Comparison of ENCODE assay signal across 22 cellular contexts in genomic region chr20:39983655-39984054, GRCh38.
"Had no signal": no experiment of that assay in that cellular context is flagged by ENCODE, and none has a peak within 500 bp of the region (broad histone marks: within the 10 kb centered on the region; RNA-seq: fewer than 3 reads in every experiment).

No MANE protein-coding gene starts in this region.

- H3K9me3 Mint-ChIP-seq: activated B cell treated with CpG ODN at 0.5 μM for 24 hours; activated CD4-positive, alpha-beta memory T cell treated with anti-CD3 and anti-CD28 coated beads for 36 hours; activated CD4-positive, alpha-beta T cell treated with anti-CD3 and anti-CD28 coated beads, Interleukin-2, amount 10 ng/mL, durations not matched to agents 7 days and 5 days; activated naive CD4-positive, alpha-beta T cell treated with anti-CD3 and anti-CD28 coated beads for 36 hours; activated T-cell treated with anti-CD3 and anti-CD28 coated beads, Interleukin-2, amount 50 U/mL, for 4 hours had no signal

- ATAC-seq: activated T-cell treated with anti-CD3 and anti-CD28 coated beads, Interleukin-2, amount 50 U/mL, for 4 hours had no signal

- H3K4me3 ChIP-seq: Peyer's patch had no signal

- H3K4me3 Mint-ChIP-seq: activated B cell treated with CpG ODN at 0.5 μM for 24 hours; activated CD4-positive, alpha-beta memory T cell treated with anti-CD3 and anti-CD28 coated beads for 36 hours; activated CD4-positive, alpha-beta T cell treated with anti-CD3 and anti-CD28 coated beads, Interleukin-2, amount 10 ng/mL, durations not matched to agents 7 days and 5 days; activated naive CD4-positive, alpha-beta T cell treated with anti-CD3 and anti-CD28 coated beads for 36 hours; activated naive CD8-positive, alpha-beta T cell; activated T-cell treated with anti-CD3 and anti-CD28 coated beads, Interleukin-2, amount 50 U/mL, for 4 hours had no signal

- H3K36me3 ChIP-seq: Peyer's patch had no signal

- H3K27me3 Mint-ChIP-seq: activated B cell treated with CpG ODN at 0.5 μM for 24 hours; activated CD4-positive, alpha-beta memory T cell treated with anti-CD3 and anti-CD28 coated beads for 36 hours; activated CD4-positive, alpha-beta T cell treated with anti-CD3 and anti-CD28 coated beads, Interleukin-2, amount 10 ng/mL, durations not matched to agents 7 days and 5 days; activated naive CD8-positive, alpha-beta T cell had no signal

- H3K27ac ChIP-seq: Peyer's patch, RWPE1 had no signal

- H3K36me3 Mint-ChIP-seq: activated CD4-positive, alpha-beta memory T cell treated with anti-CD3 and anti-CD28 coated beads for 36 hours; activated naive CD8-positive, alpha-beta T cell; brain had no signal

- H3K4me1 Mint-ChIP-seq: activated B cell treated with CpG ODN at 0.5 μM for 24 hours; activated CD4-positive, alpha-beta T cell treated with anti-CD3 and anti-CD28 coated beads, Interleukin-2, amount 10 ng/mL, durations not matched to agents 7 days and 5 days had no signal

- H3K9me3 ChIP-seq: Peyer's patch had no signal

- H3K27me3 ChIP-seq: Peyer's patch had no signal

- DNase-seq: activated B cell treated with CpG ODN at 0.5 μM for 24 hours; activated CD4-positive, alpha-beta memory T cell treated with anti-CD3 and anti-CD28 coated beads for 36 hours; activated CD4-positive, alpha-beta T cell treated with anti-CD3 and anti-CD28 coated beads for 1 hour; activated CD4-positive, alpha-beta T cell treated with anti-CD3 and anti-CD28 coated beads, Interleukin-2, amount 10 ng/mL, durations not matched to agents 7 days and 5 days; activated CD8-positive, alpha-beta memory T cell treated with anti-CD3 and anti-CD28 coated beads for 24 hours; activated effector memory CD4-positive, alpha-beta T cell treated with anti-CD3 and anti-CD28 coated beads, Interleukin-2, amount 50 U/mL, for 16 hours; activated naive CD4-positive, alpha-beta T cell treated with anti-CD3 and anti-CD28 coated beads for 36 hours; activated T-cell treated with anti-CD3 and anti-CD28 coated beads, Interleukin-2, amount 50 U/mL, for 4 hours; amygdala; KG1; NCI-H1048; NCI-H1417; NCI-H1694; NCI-H2029; NCI-H510A treated with DMSO at 0.1 percent for 48 hours; Peyer's patch; SHP77 treated with DMSO at 0.1 percent for 48 hours; T-helper 2 cell; T1000 had no signal

- H3K27ac Mint-ChIP-seq: activated B cell treated with CpG ODN at 0.5 μM for 24 hours; activated CD4-positive, alpha-beta memory T cell treated with anti-CD3 and anti-CD28 coated beads for 36 hours; activated CD4-positive, alpha-beta T cell treated with anti-CD3 and anti-CD28 coated beads, Interleukin-2, amount 10 ng/mL, durations not matched to agents 7 days and 5 days; activated naive CD4-positive, alpha-beta T cell treated with anti-CD3 and anti-CD28 coated beads for 36 hours; activated naive CD8-positive, alpha-beta T cell had no signal
